17 cellular contexts compared by ENCODE assay signal in the genomic region with DNA sequence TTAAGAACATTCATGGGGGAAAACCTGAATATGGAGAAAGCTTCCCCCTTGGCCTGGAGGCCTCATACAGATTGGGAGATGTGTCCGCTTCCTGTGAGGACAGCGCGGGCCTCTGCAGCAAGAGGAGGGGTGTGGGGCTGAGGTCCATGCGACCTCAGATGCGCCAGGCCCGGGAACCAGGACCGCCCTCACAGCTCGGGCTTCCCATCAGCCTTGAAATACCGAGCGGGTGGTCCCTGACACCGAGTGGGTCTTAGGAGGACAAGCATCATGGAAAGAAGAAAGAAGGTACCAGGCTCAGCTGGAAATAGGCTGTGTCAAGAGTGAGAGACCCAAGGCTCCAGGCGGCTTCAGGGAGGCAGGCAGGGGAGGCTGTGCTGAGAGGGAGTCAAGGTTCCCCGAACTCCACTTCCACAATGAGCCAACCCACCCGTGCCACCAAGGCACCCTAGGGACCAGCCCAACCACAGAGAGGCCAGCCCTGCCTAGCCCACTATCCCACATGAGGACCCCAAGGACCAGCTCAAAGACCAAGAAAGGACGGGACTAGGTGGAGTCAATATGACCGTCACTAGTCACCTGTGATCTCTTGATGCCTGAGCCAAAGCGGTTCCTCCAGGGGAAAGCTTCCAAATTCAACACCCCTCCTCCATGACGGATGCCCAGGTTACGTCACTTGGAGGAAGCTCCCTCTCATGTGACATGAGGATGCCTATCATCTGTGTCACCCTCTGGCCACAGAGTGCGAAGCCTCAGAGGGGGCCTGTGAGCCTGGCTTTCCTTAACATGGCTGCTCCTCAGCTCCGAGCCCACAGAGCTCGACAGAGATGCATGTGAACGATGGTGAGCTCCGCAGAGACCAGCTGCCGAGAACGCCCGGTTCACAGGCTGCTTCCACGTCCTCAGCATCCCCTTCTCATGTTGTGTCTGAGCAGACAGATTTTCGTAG.
A peak's percentile ranks its signal among the peaks of the same experiment; 100 is the strongest.
DNase-seq lines count a peak whose midpoint lies in the region; ATAC-seq and TF ChIP-seq lines count a peak whose summit lies in the region.
"Had no signal": no experiment of that assay in that cellular context is flagged by ENCODE, and none has a peak within 500 bp of the region (broad histone marks: within the 10 kb centered on the region; RNA-seq: fewer than 3 reads in every experiment).

No MANE protein-coding gene starts in this region.

- CTCF ChIA-PET in activated CD8-positive, alpha-beta T cell treated with anti-CD3 and anti-CD28 coated beads for 36 hours (lab: Charles Lee) = no interaction called here

- no peaks in the 10 kb centered on the region for H3K36me3 Mint-ChIP-seq in activated CD8-positive, alpha-beta T cell treated with anti-CD3 and anti-CD28 coated beads for 36 hours (ENCODE audit: low read depth)
- H3K36me3 Mint-ChIP-seq: CD8-positive, alpha-beta T cell had no signal

- H3K4me1 ChIP-seq in RWPE2 (ENCODE audit: insufficient read depth, poor library complexity, severe bottlenecking) = no peaks in the 10 kb centered on the region
- no peaks in the 10 kb centered on the region for H3K4me1 ChIP-seq in suprapubic skin

- intact Hi-C loops in activated CD8-positive, alpha-beta T cell treated with anti-CD3 and anti-CD28 coated beads for 36 hours (cut with micrococcal nuclease) = no loop called here

- DNase-seq in Daoy (ENCODE audit: low read depth) (peak; percentile 64), RWPE2 (ENCODE audit: low spot score) (peak; percentile 27), mesenteric fat pad (ENCODE audit: low spot score) (peak; percentile 73), suprapubic skin (ENCODE audit: low spot score in 2 of 2) (peak; percentile 24 to 68), medulla oblongata (ENCODE audit: extremely low spot score) (no peak)
- DNase-seq in activated CD8-positive, alpha-beta T cell treated with anti-CD3 and anti-CD28 coated beads for 36 hours = no peak
- DNase-seq: DND-41, GF-D8, MG63, NCI-H1105, NCI-H1694 treated with DMSO at 0.1 percent for 48 hours, NCI-H774, PC-9 had no signal

- WGBS in suprapubic skin = 90% methylated on average over 21 of the region's 29 CpGs

- ATAC-seq in RWPE2 (ENCODE audit: low read depth) (no peak), GM19397 (IDR thresholded peaks at IDR 0.05; ENCODE audit: unreplicated experiment) (no peak)
- no peak for ATAC-seq in activated CD8-positive, alpha-beta T cell treated with anti-CD3 and anti-CD28 coated beads for 36 hours
- ATAC-seq: CD8-positive, alpha-beta T cell had no signal

- H3K4me3 ChIP-seq in RWPE2 (ENCODE audit: severe bottlenecking) (no peak overlapping the region), suprapubic skin (no peak overlapping the region)
- H3K4me3 ChIP-seq: MG63, PC-9 had no signal

- no peak for TF ChIP-seq CTCF in RWPE2 (IDR thresholded peaks at IDR 0.05; ENCODE audit: poor library complexity, severe bottlenecking)
- TF ChIP-seq CTCF in suprapubic skin (IDR thresholded peaks at IDR 0.05) = no peak
- TF ChIP-seq CTCF in activated CD8-positive, alpha-beta T cell treated with anti-CD3 and anti-CD28 coated beads for 36 hours (IDR thresholded peaks at IDR 0.05) = no peak

- no peak overlapping the region for H3K4me3 Mint-ChIP-seq in activated CD8-positive, alpha-beta T cell treated with anti-CD3 and anti-CD28 coated beads for 36 hours
- H3K4me3 Mint-ChIP-seq: B cell; CD8-positive, alpha-beta T cell had no signal

- no peaks in the 10 kb centered on the region for H3K4me1 Mint-ChIP-seq in activated CD8-positive, alpha-beta T cell treated with anti-CD3 and anti-CD28 coated beads for 36 hours (ENCODE audit: low read depth)
- H3K4me1 Mint-ChIP-seq: B cell had no signal

- H3K9me3 Mint-ChIP-seq in activated CD8-positive, alpha-beta T cell treated with anti-CD3 and anti-CD28 coated beads for 36 hours = no peaks in the 10 kb centered on the region
- H3K9me3 Mint-ChIP-seq: CD8-positive, alpha-beta T cell had no signal

- no peaks in the 10 kb centered on the region for H3K27me3 ChIP-seq in RWPE2 (ENCODE audit: insufficient read depth, poor library complexity, severe bottlenecking)
- H3K27me3 ChIP-seq in suprapubic skin = no peaks in the 10 kb centered on the region
- H3K27me3 ChIP-seq: MG63 had no signal

- H3K27ac ChIP-seq in RWPE2 (ENCODE audit: poor library complexity, severe bottlenecking) (no peak overlapping the region), suprapubic skin (no peak overlapping the region)
- H3K27ac ChIP-seq: KMS-11, PC-9 had no signal

- no peak for TF ChIP-seq POLR2A in suprapubic skin (IDR thresholded peaks at IDR 0.05)

- H3K36me3 ChIP-seq in RWPE2 (ENCODE audit: low read depth) (no peaks in the 10 kb centered on the region), suprapubic skin (no peaks in the 10 kb centered on the region)
- H3K36me3 ChIP-seq: MG63 had no signal

- H3K27ac Mint-ChIP-seq in activated CD8-positive, alpha-beta T cell treated with anti-CD3 and anti-CD28 coated beads for 36 hours = no peak overlapping the region
- H3K27ac Mint-ChIP-seq: B cell; CD8-positive, alpha-beta T cell had no signal

- no peak for TF ChIP-seq EP300 in suprapubic skin (IDR thresholded peaks at IDR 0.05)

- POLR2A ChIA-PET in activated CD8-positive, alpha-beta T cell treated with anti-CD3 and anti-CD28 coated beads for 36 hours (lab: Charles Lee) = no interaction called here

- no peaks in the 10 kb centered on the region for H3K9me3 ChIP-seq in RWPE2 (ENCODE audit: severe bottlenecking)
- H3K9me3 ChIP-seq in suprapubic skin = no peaks in the 10 kb centered on the region
- H3K9me3 ChIP-seq: MG63 had no signal

- no peaks in the 10 kb centered on the region for H3K27me3 Mint-ChIP-seq in activated CD8-positive, alpha-beta T cell treated with anti-CD3 and anti-CD28 coated beads for 36 hours
- H3K27me3 Mint-ChIP-seq: B cell had no signal

Comparison
In these comparisons a context has a peak if more than half of its experiments do, and no peak if none do; other contexts are left out.
1. DNase-seq: peak in Daoy (single experiment), RWPE2 (single experiment), mesenteric fat pad (single experiment) and suprapubic skin (2 of 2); none in activated CD8-positive, alpha-beta T cell treated with anti-CD3 and anti-CD28 coated beads for 36 hours (single experiment) and medulla oblongata (single experiment).